Comparison of ENCODE assay signal across 1 cellular context in the genomic region with DNA sequence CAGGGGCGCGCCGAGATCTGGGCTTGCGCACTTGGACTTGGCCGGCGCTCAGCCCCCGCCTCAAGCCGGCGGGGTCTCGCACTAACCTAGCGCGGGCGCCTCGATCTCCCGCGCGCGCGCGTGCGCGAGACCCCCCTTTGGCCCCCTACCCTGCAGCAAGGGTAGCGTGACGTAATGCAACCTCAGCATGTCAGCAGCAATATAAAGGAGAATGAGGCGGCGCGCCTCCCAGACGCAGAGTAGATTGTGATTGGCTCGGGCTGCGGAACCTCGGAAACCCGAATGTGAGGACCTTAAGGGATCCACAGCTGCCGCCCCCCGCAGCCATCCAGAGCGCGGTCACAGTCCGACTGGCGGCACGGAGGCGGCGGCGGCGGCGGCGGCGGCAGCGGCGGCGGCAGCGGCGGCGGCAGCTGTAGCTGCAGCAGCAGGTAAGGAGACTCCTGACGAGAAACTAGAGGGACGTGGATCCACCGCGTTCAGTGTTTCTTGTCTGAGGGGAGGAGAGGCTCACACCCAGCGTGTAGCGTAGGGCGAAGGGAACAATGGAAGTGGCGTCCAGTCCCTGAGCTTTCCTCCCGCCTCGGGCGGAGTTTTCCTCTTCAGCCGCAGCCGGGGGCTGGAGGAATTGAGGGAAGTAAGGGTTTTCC.
TF ChIP-seq lines count a peak whose summit lies in the region.

A gene with protein sequence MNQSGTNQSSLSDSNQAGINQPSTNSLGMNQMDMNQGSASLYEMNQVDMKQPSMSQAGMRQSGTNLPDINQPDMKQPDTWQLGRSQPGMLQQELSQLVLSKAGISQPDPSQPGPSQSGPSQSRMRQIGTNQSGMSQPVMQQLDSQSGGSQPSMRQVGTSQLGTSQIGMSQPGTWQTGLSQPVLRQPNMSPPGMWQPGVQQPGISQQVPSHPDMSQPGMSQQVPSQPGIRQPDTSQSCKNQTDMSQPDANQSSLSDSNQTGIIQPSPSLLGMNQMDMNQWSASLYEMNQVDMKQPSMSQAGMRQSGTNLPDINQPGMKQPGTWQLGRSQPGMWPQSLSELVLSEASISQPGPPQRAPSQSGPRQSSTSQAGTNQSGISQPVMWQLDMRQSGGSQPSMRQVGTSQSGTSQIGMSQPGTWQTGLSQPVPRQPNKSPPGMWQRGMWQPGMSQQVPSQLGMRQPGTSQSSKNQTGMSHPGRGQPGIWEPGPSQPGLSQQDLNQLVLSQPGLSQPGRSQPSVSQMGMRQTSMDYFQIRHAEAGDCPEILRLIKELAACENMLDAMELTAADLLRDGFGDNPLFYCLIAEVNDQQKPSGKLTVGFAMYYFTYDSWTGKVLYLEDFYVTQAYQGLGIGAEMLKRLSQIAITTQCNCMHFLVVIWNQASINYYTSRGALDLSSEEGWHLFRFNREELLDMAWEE (minus strand): TSS at position 19 of the 650 bp plus-strand sequence. CDS start 134,811 bp downstream, outside the sequence.
A gene (plus strand): TSS at position 231 of the 650 bp plus-strand sequence. CDS start 3,582 bp downstream, outside the sequence.

TF ChIP-seq in endothelial cell of umbilical vein, 7 proteins besides CTCF, POLR2A, EP300 and RAD21:
- TF ChIP-seq GATA2 (IDR thresholded peaks at IDR 0.05; ENCODE audit: insufficient read depth, insufficient read length, low read depth, low read length) = no peak
- no peak for TF ChIP-seq EZH2 (IDR thresholded peaks at IDR 0.05; ENCODE audit: borderline replicate concordance, low read depth, low read length, severe bottlenecking)
- no peak for TF ChIP-seq JUN (IDR thresholded peaks at IDR 0.05; ENCODE audit: borderline replicate concordance, insufficient read depth, insufficient read length, low read depth)
- TF ChIP-seq, protein P1, sequence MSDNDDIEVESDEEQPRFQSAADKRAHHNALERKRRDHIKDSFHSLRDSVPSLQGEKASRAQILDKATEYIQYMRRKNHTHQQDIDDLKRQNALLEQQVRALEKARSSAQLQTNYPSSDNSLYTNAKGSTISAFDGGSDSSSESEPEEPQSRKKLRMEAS (IDR thresholded peaks at IDR 0.05; ENCODE audit: insufficient read depth, insufficient read length) = no peak
- no peak for TF ChIP-seq MYC (IDR thresholded peaks at IDR 0.05; ENCODE audit: low read depth, low read length)
- no peak for TF ChIP-seq FOS (IDR thresholded peaks at IDR 0.05; ENCODE audit: borderline replicate concordance, insufficient read depth, low read length)
- no peak for TF ChIP-seq POLR2AphosphoS5 (IDR thresholded peaks at IDR 0.05; ENCODE audit: insufficient read depth, low read depth, low read length)
